1 cellular context compared by ENCODE assay signal in genomic region chr9:132114102-132114707, GRCh38.
A peak's percentile ranks its signal among the peaks of the same experiment; 100 is the strongest.
TF ChIP-seq lines count a peak whose summit lies in the region.

No MANE protein-coding gene starts in this region.

TF ChIP-seq in HepG2, 621 proteins besides CTCF, POLR2A, EP300 and RAD21 (continues in another document):
- TF ChIP-seq ZNF574 (CRISPR knock-in tag; IDR thresholded peaks at IDR 0.05) (peak; percentile 89), ZNF253 (CRISPR knock-in tag; IDR thresholded peaks at IDR 0.05; ENCODE audit: borderline replicate concordance) (peak; percentile 81; the same call in 1 of the 2 replicates), MED13 (CRISPR knock-in tag; IDR thresholded peaks at IDR 0.05) (peak; percentile 95), GTF3A (CRISPR knock-in tag; conservative IDR thresholded peaks at IDR 0.05) (no peak), CBX1 (IDR thresholded peaks at IDR 0.05; ENCODE audit: low read depth) (no peak), ZFP1 (CRISPR knock-in tag; IDR thresholded peaks at IDR 0.05) (peak; percentile 93; the same call in 1 of the 2 replicates), POGZ (CRISPR knock-in tag; IDR thresholded peaks at IDR 0.05) (no peak), SOX5 (CRISPR knock-in tag; IDR thresholded peaks at IDR 0.05; ENCODE audit: borderline replicate concordance) (peak; percentile 77), CENPBD1 (CRISPR knock-in tag; IDR thresholded peaks at IDR 0.05; ENCODE audit: borderline replicate concordance, low read depth) (no peak), ZC3H13 (CRISPR knock-in tag; IDR thresholded peaks at IDR 0.05) (peak; percentile 97), ZFP37 (CRISPR knock-in tag; IDR thresholded peaks at IDR 0.05; ENCODE audit: borderline replicate concordance) (peak; percentile 99), ZNF180 (CRISPR knock-in tag; IDR thresholded peaks at IDR 0.05; ENCODE audit: borderline replicate concordance, low read depth) (peak; percentile 26; the same call in 1 of the 2 replicates), ZBTB8A (CRISPR knock-in tag; IDR thresholded peaks at IDR 0.05; ENCODE audit: borderline replicate concordance, low read depth) (0 out of 2 replicates have a peak, but pooled peaks have one; percentile 82), ZMYM3 (CRISPR knock-in tag; IDR thresholded peaks at IDR 0.05) (no peak), HMG20B (CRISPR knock-in tag; conservative IDR thresholded peaks at IDR 0.05) (peak; percentile 90), ZSCAN25 (CRISPR knock-in tag; IDR thresholded peaks at IDR 0.05) (peak; percentile 83; the same call in 1 of the 2 replicates), NR2F6 (IDR thresholded peaks at IDR 0.05) (no peak), NR2F6 (CRISPR knock-in tag; IDR thresholded peaks at IDR 0.05) (peak; percentile 78), ZNF564 (CRISPR knock-in tag; IDR thresholded peaks at IDR 0.05) (peak; percentile 97), ZNF878 (CRISPR knock-in tag; IDR thresholded peaks at IDR 0.05) (peak; percentile 91; the same call in 1 of the 2 replicates), PAWR (CRISPR knock-in tag; IDR thresholded peaks at IDR 0.05; ENCODE audit: borderline replicate concordance) (no peak), TOE1 (CRISPR knock-in tag; IDR thresholded peaks at IDR 0.05) (peak; percentile 95; the same call in 1 of the 2 replicates), ZNF597 (CRISPR knock-in tag; IDR thresholded peaks at IDR 0.05) (no peak), SIX4 (CRISPR knock-in tag; IDR thresholded peaks at IDR 0.05) (peak; percentile 93), ZNF431 (CRISPR knock-in tag; IDR thresholded peaks at IDR 0.05; ENCODE audit: borderline replicate concordance, low read depth) (peak; percentile 91), ZNF280D (CRISPR knock-in tag; IDR thresholded peaks at IDR 0.05) (peak; percentile 92), RERE (CRISPR knock-in tag; IDR thresholded peaks at IDR 0.05; ENCODE audit: low read depth) (peak; percentile 74), ZSCAN22 (CRISPR knock-in tag; IDR thresholded peaks at IDR 0.05) (peak; percentile 32; the same call in 1 of the 2 replicates)
- TF ChIP-seq, protein P1, sequence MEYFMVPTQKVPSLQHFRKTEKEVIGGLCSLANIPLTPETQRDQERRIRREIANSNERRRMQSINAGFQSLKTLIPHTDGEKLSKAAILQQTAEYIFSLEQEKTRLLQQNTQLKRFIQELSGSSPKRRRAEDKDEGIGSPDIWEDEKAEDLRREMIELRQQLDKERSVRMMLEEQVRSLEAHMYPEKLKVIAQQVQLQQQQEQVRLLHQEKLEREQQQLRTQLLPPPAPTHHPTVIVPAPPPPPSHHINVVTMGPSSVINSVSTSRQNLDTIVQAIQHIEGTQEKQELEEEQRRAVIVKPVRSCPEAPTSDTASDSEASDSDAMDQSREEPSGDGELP (IDR thresholded peaks at IDR 0.05; ENCODE audit: borderline replicate concordance, low read depth), result peak; percentile 80
- TF ChIP-seq, protein P2, sequence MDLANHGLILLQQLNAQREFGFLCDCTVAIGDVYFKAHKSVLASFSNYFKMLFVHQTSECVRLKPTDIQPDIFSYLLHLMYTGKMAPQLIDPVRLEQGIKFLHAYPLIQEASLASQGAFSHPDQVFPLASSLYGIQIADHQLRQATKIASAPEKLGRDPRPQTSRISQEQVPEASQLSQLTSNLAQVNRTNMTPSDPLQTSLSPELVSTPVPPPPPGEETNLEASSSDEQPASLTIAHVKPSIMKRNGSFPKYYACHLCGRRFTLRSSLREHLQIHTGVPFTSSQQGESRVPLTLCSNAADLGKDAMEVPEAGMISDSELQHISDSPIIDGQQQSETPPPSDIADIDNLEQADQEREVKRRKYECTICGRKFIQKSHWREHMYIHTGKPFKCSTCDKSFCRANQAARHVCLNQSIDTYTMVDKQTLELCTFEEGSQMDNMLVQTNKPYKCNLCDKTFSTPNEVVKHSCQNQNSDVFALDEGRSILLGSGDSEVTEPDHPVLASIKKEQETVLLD (CRISPR knock-in tag; IDR thresholded peaks at IDR 0.05; ENCODE audit: low read depth), result peak; percentile 83
- TF ChIP-seq, protein P3, sequence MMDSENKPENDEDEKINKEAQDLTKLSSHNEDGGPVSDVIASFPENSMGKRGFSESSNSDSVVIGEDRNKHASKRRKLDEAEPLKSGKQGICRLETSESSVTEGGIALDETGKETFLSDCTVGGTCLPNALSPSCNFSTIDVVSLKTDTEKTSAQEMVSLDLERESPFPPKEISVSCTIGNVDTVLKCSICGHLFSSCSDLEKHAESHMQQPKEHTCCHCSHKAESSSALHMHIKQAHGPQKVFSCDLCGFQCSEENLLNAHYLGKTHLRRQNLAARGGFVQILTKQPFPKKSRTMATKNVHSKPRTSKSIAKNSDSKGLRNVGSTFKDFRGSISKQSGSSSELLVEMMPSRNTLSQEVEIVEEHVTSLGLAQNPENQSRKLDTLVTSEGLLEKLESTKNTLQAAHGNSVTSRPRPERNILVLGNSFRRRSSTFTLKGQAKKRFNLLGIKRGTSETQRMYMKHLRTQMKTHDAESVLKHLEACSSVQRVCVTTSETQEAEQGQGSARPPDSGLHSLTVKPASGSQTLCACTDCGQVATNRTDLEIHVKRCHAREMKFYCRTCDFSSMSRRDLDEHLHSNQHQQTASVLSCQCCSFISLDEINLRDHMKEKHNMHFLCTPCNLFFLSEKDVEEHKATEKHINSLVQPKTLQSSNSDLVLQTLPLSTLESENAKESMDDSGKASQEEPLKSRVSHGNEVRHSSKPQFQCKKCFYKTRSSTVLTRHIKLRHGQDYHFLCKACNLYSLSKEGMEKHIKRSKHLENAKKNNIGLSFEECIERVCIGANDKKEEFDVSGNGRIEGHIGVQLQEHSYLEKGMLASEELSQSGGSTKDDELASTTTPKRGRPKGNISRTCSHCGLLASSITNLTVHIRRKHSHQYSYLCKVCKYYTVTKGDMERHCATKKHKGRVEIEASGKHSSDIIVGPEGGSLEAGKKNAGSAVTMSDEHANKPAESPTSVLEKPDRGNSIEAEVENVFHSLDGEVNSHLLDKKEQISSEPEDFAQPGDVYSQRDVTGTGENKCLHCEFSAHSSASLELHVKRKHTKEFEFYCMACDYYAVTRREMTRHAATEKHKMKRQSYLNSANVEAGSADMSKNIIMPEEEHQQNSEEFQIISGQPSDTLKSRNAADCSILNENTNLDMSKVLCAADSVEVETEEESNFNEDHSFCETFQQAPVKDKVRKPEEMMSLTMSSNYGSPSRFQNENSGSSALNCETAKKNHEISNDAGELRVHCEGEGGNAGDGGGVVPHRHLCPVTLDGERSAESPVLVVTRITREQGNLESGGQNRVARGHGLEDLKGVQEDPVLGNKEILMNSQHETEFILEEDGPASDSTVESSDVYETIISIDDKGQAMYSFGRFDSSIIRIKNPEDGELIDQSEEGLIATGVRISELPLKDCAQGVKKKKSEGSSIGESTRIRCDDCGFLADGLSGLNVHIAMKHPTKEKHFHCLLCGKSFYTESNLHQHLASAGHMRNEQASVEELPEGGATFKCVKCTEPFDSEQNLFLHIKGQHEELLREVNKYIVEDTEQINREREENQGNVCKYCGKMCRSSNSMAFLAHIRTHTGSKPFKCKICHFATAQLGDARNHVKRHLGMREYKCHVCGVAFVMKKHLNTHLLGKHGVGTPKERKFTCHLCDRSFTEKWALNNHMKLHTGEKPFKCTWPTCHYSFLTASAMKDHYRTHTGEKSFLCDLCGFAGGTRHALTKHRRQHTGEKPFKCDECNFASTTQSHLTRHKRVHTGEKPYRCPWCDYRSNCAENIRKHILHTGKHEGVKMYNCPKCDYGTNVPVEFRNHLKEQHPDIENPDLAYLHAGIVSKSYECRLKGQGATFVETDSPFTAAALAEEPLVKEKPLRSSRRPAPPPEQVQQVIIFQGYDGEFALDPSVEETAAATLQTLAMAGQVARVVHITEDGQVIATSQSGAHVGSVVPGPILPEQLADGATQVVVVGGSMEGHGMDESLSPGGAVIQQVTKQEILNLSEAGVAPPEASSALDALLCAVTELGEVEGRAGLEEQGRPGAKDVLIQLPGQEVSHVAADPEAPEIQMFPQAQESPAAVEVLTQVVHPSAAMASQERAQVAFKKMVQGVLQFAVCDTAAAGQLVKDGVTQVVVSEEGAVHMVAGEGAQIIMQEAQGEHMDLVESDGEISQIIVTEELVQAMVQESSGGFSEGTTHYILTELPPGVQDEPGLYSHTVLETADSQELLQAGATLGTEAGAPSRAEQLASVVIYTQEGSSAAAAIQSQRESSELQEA (CRISPR knock-in tag; IDR thresholded peaks at IDR 0.05; ENCODE audit: not compliant biosample characterization), result peak; percentile 63
- TF ChIP-seq, protein P4, sequence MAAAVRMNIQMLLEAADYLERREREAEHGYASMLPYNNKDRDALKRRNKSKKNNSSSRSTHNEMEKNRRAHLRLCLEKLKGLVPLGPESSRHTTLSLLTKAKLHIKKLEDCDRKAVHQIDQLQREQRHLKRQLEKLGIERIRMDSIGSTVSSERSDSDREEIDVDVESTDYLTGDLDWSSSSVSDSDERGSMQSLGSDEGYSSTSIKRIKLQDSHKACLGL (CRISPR knock-in tag; IDR thresholded peaks at IDR 0.05), result peak; percentile 92
